In genomic region chr17:29579866-29580771, GRCh38 we compare ENCODE assay signal across 8 cellular contexts. TPM values are rescaled to one million over a fixed set of nuclear protein-coding genes. Genes with fewer than 3 reads are reported as not detected.
DNase-seq lines count a peak whose midpoint lies in the region; ATAC-seq and TF ChIP-seq lines count a peak whose summit lies in the region.

No MANE protein-coding gene starts in this region.

- H3K27me3 ChIP-seq in heart right ventricle, result no peaks in the 10 kb centered on the region

- peaks cover 0 to 47% (median 24%) of the 10 kb centered on the region in 9 donors for H3K4me1 ChIP-seq in heart right ventricle

- H3K36me3 ChIP-seq in heart right ventricle, result peaks cover 8 to 86% (median 41%) of the 10 kb centered on the region in 9 donors

- H3K27me3 Mint-ChIP-seq in activated naive CD8-positive, alpha-beta T cell treated with anti-CD3 and anti-CD28 coated beads, Interleukin-2, amount 50 U/mL, for 24 hours, result no peaks in the 10 kb centered on the region

- no peak overlapping the region for H3K4me3 ChIP-seq in HFF-Myc (replicated peaks; ENCODE audit: low read depth, low read length)
- no peak overlapping the region for H3K4me3 ChIP-seq in heart right ventricle

- DNase-seq in GM04504 (ENCODE audit: low read depth) (peak; percentile 51), HFF-Myc (ENCODE audit: extremely low read depth, low read depth) (peak; percentile 63), NCI-H1092 treated with DMSO at 0.1 percent for 48 hours (lab: John Stamatoyannopoulos, UW) (peak; percentile 59), T-helper 1 cell (peak; percentile 79 to 89 (median 85)), heart right ventricle (peak; percentile 81 to 87), sciatic nerve (ENCODE audit: low spot score) (peak; percentile 93)
- peak; percentile 89 for DNase-seq in activated naive CD8-positive, alpha-beta T cell treated with anti-CD3 and anti-CD28 coated beads, Interleukin-2, amount 50 U/mL, for 24 hours

- peak overlapping the region in 3 of 10 donors; percentile 23 to 34 (median 24) for H3K27ac ChIP-seq in heart right ventricle

- H3K4me1 Mint-ChIP-seq in activated naive CD8-positive, alpha-beta T cell treated with anti-CD3 and anti-CD28 coated beads, Interleukin-2, amount 50 U/mL, for 24 hours, result peaks cover 27% of the 10 kb centered on the region

- no peak overlapping the region for H3K4me3 Mint-ChIP-seq in activated naive CD8-positive, alpha-beta T cell treated with anti-CD3 and anti-CD28 coated beads, Interleukin-2, amount 50 U/mL, for 24 hours

- intact Hi-C loops in heart right ventricle (cut with DNase I), result loop anchor here in 6 of 10 donors (1.0 to 10.0 kb wide), 5 partner anchors 11 to 512 kb away; partner anchors contain the start of gene CORO6 (in 1 of the 6)
- intact Hi-C loops in sciatic nerve (cut with DNase I), result no loop called here

- TF ChIP-seq CTCF in HFF-Myc (IDR thresholded peaks at IDR 0.05; ENCODE audit: low read depth, low read length, missing control alignments) (peak; percentile 90), heart right ventricle (IDR thresholded peaks at IDR 0.05) (peak; percentile 85 to 93 (median 91))

- ATAC-seq in activated naive CD8-positive, alpha-beta T cell treated with anti-CD3 and anti-CD28 coated beads, Interleukin-2, amount 50 U/mL, for 24 hours, result peak; percentile 90
- ATAC-seq in heart right ventricle (peak; percentile 62 to 81 (median 73)), sciatic nerve (peak; percentile 87), GM19328 (IDR thresholded peaks at IDR 0.05; ENCODE audit: unreplicated experiment) (no peak)

- peak overlapping the region; percentile 84 for H3K27ac Mint-ChIP-seq in activated naive CD8-positive, alpha-beta T cell treated with anti-CD3 and anti-CD28 coated beads, Interleukin-2, amount 50 U/mL, for 24 hours

- no peaks in the 10 kb centered on the region for H3K9me3 ChIP-seq in heart right ventricle

- 63 to 64% methylated on average over 15 of the region's 15 CpGs for WGBS in heart right ventricle, 2 donors

- H3K9me3 Mint-ChIP-seq in activated naive CD8-positive, alpha-beta T cell treated with anti-CD3 and anti-CD28 coated beads, Interleukin-2, amount 50 U/mL, for 24 hours, result no peaks in the 10 kb centered on the region

- peaks cover 38% of the 10 kb centered on the region for H3K36me3 Mint-ChIP-seq in activated naive CD8-positive, alpha-beta T cell treated with anti-CD3 and anti-CD28 coated beads, Interleukin-2, amount 50 U/mL, for 24 hours (ENCODE audit: low read depth)

RNA-seq across cellular contexts. Expression of gene GIT1, which starts 9.3 kb away (rescaled TPM):
- total RNA-seq in heart right ventricle (10 to 100 TPM; 20.6 to 34.7 (median 28.1) TPM), sciatic nerve (93.8 TPM)
- polyA plus RNA-seq in heart right ventricle, result 10 to 100 TPM; 31.6 to 35.4 TPM

RNA-seq across cellular contexts. Expression of gene TP53I13, which starts 11.6 kb away (rescaled TPM):
- total RNA-seq in heart right ventricle, result 10 to 100 TPM; 24.0 to 41.6 (median 30.2) TPM
- 100 to 1,000 TPM in 1 of 2 donors, 10 to 100 TPM in 1; 92.8 to 106 TPM for polyA plus RNA-seq in heart right ventricle
- total RNA-seq in sciatic nerve, result 39.9 TPM

RNA-seq across cellular contexts. Expression of gene ANKRD13B, which starts 12.8 kb away (rescaled TPM):
- total RNA-seq in heart right ventricle (1 to 10 TPM; 2.5 to 9.1 (median 5.5) TPM), sciatic nerve (22.4 TPM)
- polyA plus RNA-seq in heart right ventricle, result 1 to 10 TPM; 6.2 to 9.7 TPM

RNA-seq across cellular contexts. Expression of gene ABHD15, which starts 13.3 kb away (rescaled TPM):
- 1 to 10 TPM; 4.4 to 9.0 (median 5.6) TPM for total RNA-seq in heart right ventricle
- polyA plus RNA-seq in heart right ventricle, result 1 to 10 TPM; 3.5 to 5.7 TPM
- total RNA-seq in sciatic nerve, result 11.1 TPM

RNA-seq across cellular contexts. Expression of gene CORO6, which starts 42.6 kb away (rescaled TPM):
- total RNA-seq in heart right ventricle, result 100 to 1,000 TPM in 4 of 10 donors, 10 to 100 TPM in 6; 72.0 to 110 (median 90.9) TPM
- polyA plus RNA-seq in heart right ventricle, result 100 to 1,000 TPM in 1 of 2 donors, 10 to 100 TPM in 1; 53.2 to 262 TPM
- total RNA-seq in sciatic nerve, result 21.5 TPM
